ENCODE assay signal across 2 cellular contexts in genomic region chr1:219574484-219575087, GRCh38.
TF ChIP-seq lines count a peak whose summit lies in the region.

No MANE protein-coding gene starts in this region.

TF ChIP-seq in GM23338, 12 proteins besides CTCF, POLR2A, EP300 and RAD21 (continued from another document):
- TF ChIP-seq REST (IDR thresholded peaks at IDR 0.05; ENCODE audit: unreplicated experiment) (no peak), EZH2 (IDR thresholded peaks at IDR 0.05; ENCODE audit: low read depth, unreplicated experiment) (no peak), CREB1 (CRISPR knock-in tag; IDR thresholded peaks at IDR 0.05; ENCODE audit: low read depth) (no peak), ZNF114 (CRISPR knock-in tag; IDR thresholded peaks at IDR 0.05) (no peak), ETS1 (IDR thresholded peaks at IDR 0.05) (no peak), ZNF462 (CRISPR knock-in tag; IDR thresholded peaks at IDR 0.05) (no peak), EZH2phosphoT487 (IDR thresholded peaks at IDR 0.05; ENCODE audit: unreplicated experiment) (no peak), NANOG (IDR thresholded peaks at IDR 0.05; ENCODE audit: borderline replicate concordance) (no peak), ZNF331 (CRISPR knock-in tag; IDR thresholded peaks at IDR 0.05; ENCODE audit: low read depth) (no peak), JUNB (IDR thresholded peaks at IDR 0.05; ENCODE audit: unreplicated experiment) (no peak), STAT1 (IDR thresholded peaks at IDR 0.05; ENCODE audit: unreplicated experiment) (no peak)

TF ChIP-seq in GM12878, 131 proteins besides CTCF, POLR2A, EP300 and RAD21 (continued from another document):
- TF ChIP-seq ZNF592 (IDR thresholded peaks at IDR 0.05): no peak
- no peak for TF ChIP-seq HDAC6 (IDR thresholded peaks at IDR 0.05; ENCODE audit: unreplicated experiment)
- peak; percentile 48; the same call in 1 of the 2 replicates for TF ChIP-seq NFIC (IDR thresholded peaks at IDR 0.05; ENCODE audit: low read depth, low read length)
- no peak for TF ChIP-seq NR2F1 (conservative IDR thresholded peaks at IDR 0.05)
- TF ChIP-seq ATF2 (IDR thresholded peaks at IDR 0.05; ENCODE audit: low read length): 0 out of 2 replicates have a peak, but pooled peaks have one; percentile 19
- no peak for TF ChIP-seq MEF2A (IDR thresholded peaks at IDR 0.05; ENCODE audit: insufficient read depth, low read depth, low read length)
